Comparison of ENCODE assay signal across 19 cellular contexts in the genomic region with DNA sequence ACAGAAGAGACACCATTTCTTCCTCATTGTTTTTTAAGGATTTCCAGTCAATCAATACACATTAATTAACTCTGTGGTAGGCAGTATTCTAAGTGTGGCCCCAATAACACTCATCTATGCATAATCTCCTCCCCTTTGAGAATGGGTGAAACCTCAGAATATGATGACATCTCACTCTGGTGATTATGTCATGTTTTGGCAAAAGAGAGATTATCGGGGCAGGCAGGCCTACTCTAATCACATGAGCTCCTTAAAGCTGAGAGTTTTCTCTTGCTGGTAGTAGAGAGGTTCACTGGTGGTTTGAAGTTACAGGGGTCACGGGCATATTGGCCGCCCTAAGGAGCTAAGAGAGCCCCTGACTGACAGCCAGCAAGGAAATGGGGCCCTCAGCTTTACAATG. TPM values are rescaled to one million over a fixed set of nuclear protein-coding genes. Genes with fewer than 3 reads are reported as not detected.
DNase-seq lines count a peak whose midpoint lies in the region; ATAC-seq, FAIRE-seq and TF ChIP-seq lines count a peak whose summit lies in the region.
"Had no signal": no experiment of that assay in that cellular context is flagged by ENCODE, and none has a peak within 500 bp of the region (broad histone marks: within the 10 kb centered on the region; RNA-seq: fewer than 3 reads in every experiment).

No MANE protein-coding gene starts in this region.

- H3K9me2 ChIP-seq in GM23248 (ENCODE audit: insufficient read depth) (no peaks in the 10 kb centered on the region), Karpas-422 (replicated peaks; ENCODE audit: insufficient read depth, low read length) (no peaks in the 10 kb centered on the region)

- intact Hi-C loops in Calu3 (cut with micrococcal nuclease; ENCODE audit: unreplicated experiment), result no loop called here
- intact Hi-C loops in HepG2 (cut with micrococcal nuclease; ENCODE audit: unreplicated experiment), result loop anchor here (2.0 kb wide), 1 partner anchor 31 kb away; no protein-coding TSS in a partner anchor
- intact Hi-C loops in mucosa of descending colon (cut with DNase I, micrococcal nuclease), result no loop called here

- no peak overlapping the region for H3K4me3 Mint-ChIP-seq in Calu3 (ENCODE audit: low read depth, unreplicated experiment)
- H3K4me3 Mint-ChIP-seq in natural killer cell treated with Interleukin-12 subunit alpha and Interleukin-12 subunit beta and Interleukin-15 and Interleukin-18, amount 100 ng/mL, for 72 hours, result no peak overlapping the region
- H3K4me3 Mint-ChIP-seq: activated naive CD4-positive, alpha-beta T cell treated with anti-CD3 and anti-CD28 coated beads for 36 hours; H9 had no signal

- no peak overlapping the region for H2AFZ ChIP-seq in GM23248
- no peak overlapping the region for H2AFZ ChIP-seq in HepG2 (ENCODE audit: low read length)
- no peak overlapping the region for H2AFZ ChIP-seq in Karpas-422 (ENCODE audit: low read length)

- H3K4me3 ChIP-seq in GM23248 (no peak overlapping the region), HepG2 (replicated peaks in 1 of 3; ENCODE audit: insufficient read depth in 1 of 3, low read depth in 2 of 3, low read length in 3 of 3) (no peak overlapping the region), mucosa of descending colon (no peak overlapping the region), Karpas-422 (ENCODE audit: low read length) (no peak overlapping the region)
- H3K4me3 ChIP-seq: Peyer's patch, sigmoid colon had no signal

- TF ChIP-seq EP300 in HepG2 (IDR thresholded peaks at IDR 0.05; ENCODE audit: low read depth in 2 of 2, low read length in 2 of 2), result no peak
- no peak for TF ChIP-seq EP300 in HepG2 (CRISPR knock-in tag; IDR thresholded peaks at IDR 0.05; ENCODE audit: borderline replicate concordance)

- H3K79me2 ChIP-seq in GM23248 (ENCODE audit: insufficient read depth) (no peaks in the 10 kb centered on the region), HepG2 (ENCODE audit: insufficient read depth, low read length) (no peaks in the 10 kb centered on the region), Karpas-422 (ENCODE audit: low read length) (no peaks in the 10 kb centered on the region)

- WGBS in GM23248 (ENCODE audit: low coverage in 1 of 2, low lambda C conversion rate in 2 of 2, missing lambda C conversion rate in 2 of 2), 2 experiments, result 66 to 77% methylated on average over 3 of the region's 3 CpGs
- WGBS in HepG2 (ENCODE audit: low lambda C conversion rate), result 38% methylated on average over 3 of the region's 3 CpGs

- no peaks in the 10 kb centered on the region for H3F3A ChIP-seq in GM23248 (ENCODE audit: insufficient read depth)

- H3K9me3 ChIP-seq in GM23248 (ENCODE audit: low read depth) (no peaks in the 10 kb centered on the region), HepG2 (ENCODE audit: low read length) (no peaks in the 10 kb centered on the region), mucosa of descending colon (no peaks in the 10 kb centered on the region), Karpas-422 (ENCODE audit: low read length) (no peaks in the 10 kb centered on the region)
- H3K9me3 ChIP-seq: neutrophil, sigmoid colon had no signal

- POLR2A ChIA-PET in HepG2 (lab: Yijun Ruan, JAX), result no interaction called here

- peaks cover 32% of the 10 kb centered on the region for H3K4me1 Mint-ChIP-seq in Calu3 (ENCODE audit: low read depth, unreplicated experiment)
- H3K4me1 Mint-ChIP-seq in natural killer cell treated with Interleukin-12 subunit alpha and Interleukin-12 subunit beta and Interleukin-15 and Interleukin-18, amount 100 ng/mL, for 72 hours (ENCODE audit: low read depth in 2 of 2), result peaks cover 4 to 9% of the 10 kb centered on the region in 2 donors

- H3K9me3 Mint-ChIP-seq in Calu3 (ENCODE audit: low read depth, unreplicated experiment), result peaks cover 2% of the 10 kb centered on the region
- H3K9me3 Mint-ChIP-seq in natural killer cell treated with Interleukin-12 subunit alpha and Interleukin-12 subunit beta and Interleukin-15 and Interleukin-18, amount 100 ng/mL, for 72 hours, result no peaks in the 10 kb centered on the region
- H3K9me3 Mint-ChIP-seq: activated naive CD4-positive, alpha-beta T cell treated with anti-CD3 and anti-CD28 coated beads for 36 hours had no signal

- H3K9ac ChIP-seq in GM23248 (no peak overlapping the region), HepG2 (ENCODE audit: insufficient read depth, low read depth, low read length) (no peak overlapping the region), Karpas-422 (ENCODE audit: low read length) (no peak overlapping the region)

- no peak for TF ChIP-seq CTCF in Calu3 (IDR thresholded peaks at IDR 0.05; ENCODE audit: unreplicated experiment)
- no peak for TF ChIP-seq CTCF in HepG2 (CRISPR knock-in tag; IDR thresholded peaks at IDR 0.05)
- no peak for TF ChIP-seq CTCF in mucosa of descending colon (IDR thresholded peaks at IDR 0.05)

- in situ Hi-C loops in GM23248 (cut with MboI), result no loop called here
- in situ Hi-C loops in HepG2 (cut with HindIII; ENCODE audit: extremely low pct_ligation_motif_present, low pct_unique_long_range_greater_than_20kb), result no loop called here

- no TSS peak for BruUV-seq in Calu3 (replicated peaks; lab: Mats Ljungman, UMichigan)
- no TSS peak for BruUV-seq in HepG2 (replicated peaks; lab: Mats Ljungman, UMichigan)

- TF ChIP-seq POLR2A in HepG2 (IDR thresholded peaks at IDR 0.05; ENCODE audit: insufficient read depth in 1 of 2, low read depth in 2 of 2, low read length in 2 of 2), result no peak

- no peaks in the 10 kb centered on the region for H3K36me3 ChIP-seq in GM23248 (ENCODE audit: low read depth)
- no peaks in the 10 kb centered on the region for H3K36me3 ChIP-seq in HepG2 (replicated peaks in 1 of 2; ENCODE audit: control insufficient read depth in 1 of 2, insufficient read depth in 2 of 2, low read length in 2 of 2)
- no peaks in the 10 kb centered on the region for H3K36me3 ChIP-seq in mucosa of descending colon (ENCODE audit: low read depth)
- no peaks in the 10 kb centered on the region for H3K36me3 ChIP-seq in Karpas-422 (ENCODE audit: insufficient read depth, low read length)
- H3K36me3 ChIP-seq: neutrophil, Peyer's patch, sigmoid colon had no signal

- H3K4me1 ChIP-seq in GM23248 (ENCODE audit: insufficient read depth) (no peaks in the 10 kb centered on the region), HepG2 (ENCODE audit: insufficient read depth, low read length) (peaks cover 44% of the 10 kb centered on the region), mucosa of descending colon (ENCODE audit: low read depth) (no peaks in the 10 kb centered on the region), Karpas-422 (ENCODE audit: low read length) (peaks cover 3% of the 10 kb centered on the region; the same call in 1 of the 2 replicates)
- H3K4me1 ChIP-seq: Peyer's patch, sigmoid colon had no signal

- H3K36me3 Mint-ChIP-seq in Calu3 (ENCODE audit: insufficient read depth, unreplicated experiment), result peaks cover 6% of the 10 kb centered on the region
- no peaks in the 10 kb centered on the region for H3K36me3 Mint-ChIP-seq in natural killer cell treated with Interleukin-12 subunit alpha and Interleukin-12 subunit beta and Interleukin-15 and Interleukin-18, amount 100 ng/mL, for 72 hours

- DNase-seq in Calu3 (no peak), GM23248 (peak; percentile 40), amniotic epithelial cell (ENCODE audit: low read depth) (peak; percentile 47), HepG2 (ENCODE audit: low spot score) (no peak), mucosa of descending colon (no peak), Karpas-422 (no peak), NCI-H1105 treated with DMSO at 0.1 percent for 48 hours (lab: John Stamatoyannopoulos, UW) (no peak)
- no peak for DNase-seq in natural killer cell treated with Interleukin-12 subunit alpha and Interleukin-12 subunit beta and Interleukin-15 and Interleukin-18, amount 100 ng/mL, for 72 hours (ENCODE audit: low spot score)
- DNase-seq: activated CD4-positive, alpha-beta T cell treated with anti-CD3 and anti-CD28 coated beads, Interleukin-2, amount 50 U/mL, for 48 hours; activated naive CD4-positive, alpha-beta T cell treated with anti-CD3 and anti-CD28 coated beads for 36 hours; EL; H9; KBM-7; NCI-H2171 treated with DMSO at 0.1 percent for 48 hours; Peyer's patch; sigmoid colon had no signal

- H3K4me2 ChIP-seq in GM23248 (ENCODE audit: unreplicated experiment) (no peak overlapping the region), HepG2 (ENCODE audit: low read depth, low read length) (no peak overlapping the region), Karpas-422 (ENCODE audit: low read depth, low read length, poor library complexity, severe bottlenecking) (no peak overlapping the region)

- CTCF ChIA-PET in Calu3 (lab: Charles Lee), result interaction anchor here (1.4 kb wide), 1 partner anchor 29 kb away, joined by 3 read pairs; no protein-coding TSS in a partner anchor
- CTCF ChIA-PET in HepG2 (lab: Yijun Ruan, JAX; ENCODE audit: low intra/inter-chr PET ratio, low total read pairs), result no interaction called here

- peak overlapping the region; percentile 41 for H3K27ac Mint-ChIP-seq in Calu3 (ENCODE audit: unreplicated experiment)
- H3K27ac Mint-ChIP-seq in natural killer cell treated with Interleukin-12 subunit alpha and Interleukin-12 subunit beta and Interleukin-15 and Interleukin-18, amount 100 ng/mL, for 72 hours, result no peak overlapping the region
- H3K27ac Mint-ChIP-seq: activated naive CD4-positive, alpha-beta T cell treated with anti-CD3 and anti-CD28 coated beads for 36 hours; H9 had no signal

- H3K27me3 Mint-ChIP-seq in Calu3 (ENCODE audit: unreplicated experiment), result no peaks in the 10 kb centered on the region
- H3K27me3 Mint-ChIP-seq in natural killer cell treated with Interleukin-12 subunit alpha and Interleukin-12 subunit beta and Interleukin-15 and Interleukin-18, amount 100 ng/mL, for 72 hours, result peaks cover 36 to 53% of the 10 kb centered on the region in 2 donors

- no peaks in the 10 kb centered on the region for H4K20me1 ChIP-seq in GM23248 (ENCODE audit: insufficient read depth)
- no peaks in the 10 kb centered on the region for H4K20me1 ChIP-seq in HepG2 (ENCODE audit: insufficient read depth, low read length)
- no peaks in the 10 kb centered on the region for H4K20me1 ChIP-seq in Karpas-422 (ENCODE audit: insufficient read depth, low read depth, low read length)

- H3K27me3 ChIP-seq in GM23248 (replicated peaks; ENCODE audit: insufficient read depth) (no peaks in the 10 kb centered on the region), HepG2 (ENCODE audit: control insufficient read depth in 1 of 2, insufficient read depth in 2 of 2, low read length in 2 of 2) (0 out of 5 replicates have a peak, but pooled peaks cover 0 to 7% of the 10 kb centered on the region in 2 experiments), Karpas-422 (ENCODE audit: low read length) (no peaks in the 10 kb centered on the region)
- H3K27me3 ChIP-seq: Peyer's patch, sigmoid colon had no signal

- ATAC-seq in HepG2 (no peak), mucosa of descending colon (no peak)
- no peak for ATAC-seq in natural killer cell treated with Interleukin-12 subunit alpha and Interleukin-12 subunit beta and Interleukin-15 and Interleukin-18, amount 100 ng/mL, for 72 hours
- ATAC-seq: SK-N-SH treated with all-trans-retinoic acid at 6 μM for 48 hours had no signal

- no peak for TF ChIP-seq RAD21 in HepG2 (CRISPR knock-in tag; IDR thresholded peaks at IDR 0.05)

- H3K27ac ChIP-seq in GM23248 (no peak overlapping the region), HepG2 (ENCODE audit: extremely low read length, insufficient read depth, low read length) (no peak overlapping the region), Karpas-422 (ENCODE audit: low read length) (no peak overlapping the region)
- H3K27ac ChIP-seq: neutrophil, Peyer's patch, sigmoid colon had no signal

- FAIRE-seq in HepG2 (lab: Jason Lieb, UNC), result no peak
- FAIRE-seq: colon had no signal

RNA-seq across cellular contexts. Expression of a gene that starts 7.1 kb away (rescaled TPM):
- total RNA-seq in Calu3 (2022) (64.9 and 84.6 TPM in 2 replicates), HepG2 (2016; rRNA removed; fragmentation: Illumina TruSeq; extraction: Trizol) (10.4 and 28.9 TPM in 2 replicates), mucosa of descending colon (100 to 1,000 TPM in 1 of 3 donors, 10 to 100 TPM in 2; 86.8 to 103 (median 94.3) TPM)
- 82.7 and 129 TPM in 2 replicates for total RNA-seq in GM23248 (2014; rRNA removed; shearing (Covaris generic))
- polyA plus RNA-seq in GM23248 (2016; fragmentation: Nextera tagmentation; extraction: Ambion mirVana) (98.8 and 106 TPM in 2 replicates), HepG2 (2011; rRNA removed) (76.4 and 83.6 TPM in 2 replicates)
- total RNA-seq in HepG2 (2016; cell fraction: cytosol; rRNA removed; fragmentation: Illumina TruSeq; extraction: Trizol; ENCODE audit: low read depth), result 3.0 and 5.2 TPM in 2 replicates
- total RNA-seq in HepG2 (2016; cell fraction: insoluble cytoplasmic fraction; rRNA removed; fragmentation: Illumina TruSeq; extraction: Trizol), result 10.1 and 29.2 TPM in 2 replicates
- 6.4 and 6.6 TPM in 2 replicates for total RNA-seq in HepG2 (2016; cell fraction: membrane; rRNA removed; fragmentation: Illumina TruSeq; extraction: Trizol)
- 26.8 and 34.0 TPM in 2 replicates for total RNA-seq in HepG2 (2016; cell fraction: nucleus; rRNA removed; fragmentation: Illumina TruSeq; extraction: Trizol)
- polyA plus RNA-seq in HepG2 (2011; cell fraction: cytosol; rRNA removed), result 76.0 and 85.2 TPM in 2 replicates
- 50.5 and 61.9 TPM in 2 replicates for polyA plus RNA-seq in HepG2 (2011; cell fraction: nucleus; rRNA removed)
- 45.0 and 57.9 TPM in 2 replicates for polyA plus RNA-seq in HepG2 (2012)
- 3.5 and 4.0 TPM in 2 replicates for polyA plus RNA-seq in HepG2 (2016; cell fraction: cytosol; fragmentation: Illumina TruSeq; extraction: Trizol; ENCODE audit: low read depth)
- 12.3 and 12.9 TPM in 2 replicates for polyA plus RNA-seq in HepG2 (2016; cell fraction: insoluble cytoplasmic fraction; fragmentation: Illumina TruSeq; extraction: Trizol; ENCODE audit: low read depth)
- polyA plus RNA-seq in HepG2 (2016; cell fraction: membrane; fragmentation: Illumina TruSeq; extraction: Trizol; ENCODE audit: low read depth), result 4.3 and 4.4 TPM in 2 replicates
- polyA plus RNA-seq in HepG2 (2016; cell fraction: nucleus; fragmentation: Illumina TruSeq; extraction: Trizol; ENCODE audit: insufficient read depth, low read depth), result 46.4 and 49.9 TPM in 2 replicates
- polyA minus RNA-seq in HepG2 (2011; rRNA and poly(A)+ RNA removed; ENCODE audit: low replicate concordance), result 30.5 and 33.0 TPM in 2 replicates
- 17.5 and 19.4 TPM in 2 replicates for polyA minus RNA-seq in HepG2 (2011; cell fraction: cytosol; rRNA and poly(A)+ RNA removed)
- 14.9 and 23.0 TPM in 2 replicates for polyA minus RNA-seq in HepG2 (2011; cell fraction: nucleus; rRNA and poly(A)+ RNA removed)
- total RNA-seq in Karpas-422 (2014; rRNA removed; shearing (Covaris generic); ENCODE audit: low replicate concordance), result not detected in 2 replicates
- not detected for total RNA-seq in natural killer cell treated with Interleukin-12 subunit alpha and Interleukin-12 subunit beta and Interleukin-15 and Interleukin-18, amount 100 ng/mL, for 72 hours

RNA-seq across cellular contexts. Expression of a gene that starts 38.6 kb away (rescaled TPM):
- total RNA-seq in Calu3 (2022) (27.8 and 36.8 TPM in 2 replicates), HepG2 (2016; rRNA removed; fragmentation: Illumina TruSeq; extraction: Trizol) (40.0 and 54.6 TPM in 2 replicates), mucosa of descending colon (10 to 100 TPM; 33.8 to 40.0 (median 39.2) TPM)
- 50.0 and 56.4 TPM in 2 replicates for total RNA-seq in GM23248 (2014; rRNA removed; shearing (Covaris generic))
- polyA plus RNA-seq in GM23248 (2016; fragmentation: Nextera tagmentation; extraction: Ambion mirVana) (66.2 and 70.6 TPM in 2 replicates), HepG2 (2011; rRNA removed) (25.7 and 31.0 TPM in 2 replicates)
- total RNA-seq in HepG2 (2016; cell fraction: cytosol; rRNA removed; fragmentation: Illumina TruSeq; extraction: Trizol; ENCODE audit: low read depth), result 18.6 and 23.9 TPM in 2 replicates
- 38.1 and 54.7 TPM in 2 replicates for total RNA-seq in HepG2 (2016; cell fraction: insoluble cytoplasmic fraction; rRNA removed; fragmentation: Illumina TruSeq; extraction: Trizol)
- 41.5 and 47.7 TPM in 2 replicates for total RNA-seq in HepG2 (2016; cell fraction: membrane; rRNA removed; fragmentation: Illumina TruSeq; extraction: Trizol)
- total RNA-seq in HepG2 (2016; cell fraction: nucleus; rRNA removed; fragmentation: Illumina TruSeq; extraction: Trizol), result 21.9 and 23.1 TPM in 2 replicates
- 16.9 and 24.2 TPM in 2 replicates for polyA plus RNA-seq in HepG2 (2011; cell fraction: cytosol; rRNA removed)
- 9.2 and 10.4 TPM in 2 replicates for polyA plus RNA-seq in HepG2 (2011; cell fraction: nucleus; rRNA removed)
- polyA plus RNA-seq in HepG2 (2012), result 27.9 and 42.1 TPM in 2 replicates
- polyA plus RNA-seq in HepG2 (2016; cell fraction: cytosol; fragmentation: Illumina TruSeq; extraction: Trizol; ENCODE audit: low read depth), result 13.0 and 14.4 TPM in 2 replicates
- 51.6 and 52.3 TPM in 2 replicates for polyA plus RNA-seq in HepG2 (2016; cell fraction: insoluble cytoplasmic fraction; fragmentation: Illumina TruSeq; extraction: Trizol; ENCODE audit: low read depth)
- polyA plus RNA-seq in HepG2 (2016; cell fraction: membrane; fragmentation: Illumina TruSeq; extraction: Trizol; ENCODE audit: low read depth), result 30.5 and 32.1 TPM in 2 replicates
- polyA plus RNA-seq in HepG2 (2016; cell fraction: nucleus; fragmentation: Illumina TruSeq; extraction: Trizol; ENCODE audit: insufficient read depth, low read depth), result 28.4 and 29.6 TPM in 2 replicates
- polyA minus RNA-seq in HepG2 (2011; rRNA and poly(A)+ RNA removed; ENCODE audit: low replicate concordance), result 9.6 and 9.8 TPM in 2 replicates
- polyA minus RNA-seq in HepG2 (2011; cell fraction: cytosol; rRNA and poly(A)+ RNA removed), result 19.8 and 26.8 TPM in 2 replicates
- polyA minus RNA-seq in HepG2 (2011; cell fraction: nucleus; rRNA and poly(A)+ RNA removed), result 27.6 and 40.0 TPM in 2 replicates
- total RNA-seq in Karpas-422 (2014; rRNA removed; shearing (Covaris generic); ENCODE audit: low replicate concordance), result 34.3 and 50.6 TPM in 2 replicates
- 10 to 100 TPM; 21.0 to 24.2 TPM for total RNA-seq in natural killer cell treated with Interleukin-12 subunit alpha and Interleukin-12 subunit beta and Interleukin-15 and Interleukin-18, amount 100 ng/mL, for 72 hours

Comparison
In these comparisons a context has a peak if more than half of its experiments do, and no peak if none do; other contexts are left out.
1. DNase-seq: peak in GM23248 (single experiment) and amniotic epithelial cell (single experiment); none in Calu3 (single experiment), HepG2 (single experiment), mucosa of descending colon (0 of 3), Karpas-422 (single experiment), natural killer cell treated with Interleukin-12 subunit alpha and Interleukin-12 subunit beta and Interleukin-15 and Interleukin-18, amount 100 ng/mL, for 72 hours (single experiment) and NCI-H1105 treated with DMSO at 0.1 percent for 48 hours (single experiment).